ENCODE assay signal across 29 cellular contexts in the genomic region with DNA sequence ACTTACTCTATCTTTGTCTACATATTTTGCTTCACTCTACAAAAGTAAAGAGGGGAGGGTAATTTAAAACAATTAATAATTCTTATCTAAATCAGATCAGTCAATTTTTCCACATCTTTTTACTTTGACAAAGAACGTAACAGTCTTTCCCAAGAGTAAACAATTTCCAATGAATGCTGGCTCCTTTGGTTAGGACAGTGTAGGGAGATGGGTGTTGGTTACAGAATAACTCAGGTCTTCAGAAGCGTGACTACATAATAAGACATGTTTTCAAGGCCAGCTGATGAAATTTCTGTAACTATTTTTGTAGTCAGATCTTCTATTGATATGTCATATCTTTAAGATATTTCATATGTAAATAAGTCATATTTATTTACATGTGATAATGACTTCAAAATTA.
"Had no signal": no experiment of that assay in that cellular context is flagged by ENCODE, and none has a peak within 500 bp of the region (broad histone marks: within the 10 kb centered on the region; RNA-seq: fewer than 3 reads in every experiment).

No MANE protein-coding gene starts in this region.

- ATAC-seq: activated CD4-positive, alpha-beta T cell treated with anti-CD3 and anti-CD28 coated beads for 36 hours; activated CD8-positive, alpha-beta memory T cell treated with anti-CD3 and anti-CD28 coated beads, Interleukin-2, amount 10 ng/mL, durations not matched to agents 7 days and 5 days; activated CD8-positive, alpha-beta T cell treated with anti-CD3 and anti-CD28 coated beads, Interleukin-2, amount 10 ng/mL, durations not matched to agents 7 days and 5 days; activated naive CD4-positive, alpha-beta T cell treated with anti-CD3 and anti-CD28 coated beads, Interleukin-2, amount 50 U/mL, for 72 hours; activated T-cell treated with anti-CD3 and anti-CD28 coated beads, Interleukin-2, amount 50 U/mL, for 72 hours; esophagus mucosa; T-helper 17 cell had no signal

- H3K27ac ChIP-seq: ascending aorta, breast epithelium, cardiac muscle cell, colonic mucosa, epithelial cell of prostate had no signal

- DNase-seq: activated CD4-positive, alpha-beta memory T cell treated with anti-CD3 and anti-CD28 coated beads for 36 hours; activated CD4-positive, alpha-beta T cell treated with anti-CD3 and anti-CD28 coated beads for 36 hours; activated CD4-positive, alpha-beta T cell treated with anti-CD3 and anti-CD28 coated beads, Interleukin-2, amount 10 ng/mL, durations not matched to agents 24 days and 14 days; activated CD4-positive, CD25-positive, alpha-beta regulatory T cell; activated CD4-positive, CD25-positive, alpha-beta regulatory T cell treated with anti-CD3 and anti-CD28 coated beads, Interleukin-2, amount 50 U/mL, for 72 hours; activated CD8-positive, alpha-beta memory T cell treated with anti-CD3 and anti-CD28 coated beads, Interleukin-2, amount 10 ng/mL, durations not matched to agents 7 days and 5 days; activated CD8-positive, alpha-beta memory T cell treated with anti-CD3 and anti-CD28 coated beads, Interleukin-2, amount 50 U/mL, for 48 hours; activated CD8-positive, alpha-beta T cell treated with anti-CD3 and anti-CD28 coated beads, Interleukin-2, amount 10 ng/mL, durations not matched to agents 7 days and 5 days; activated gamma-delta T cell; activated naive CD4-positive, alpha-beta T cell; activated naive CD4-positive, alpha-beta T cell treated with anti-CD3 and anti-CD28 coated beads, Interleukin-2, amount 10 ng/mL, durations not matched to agents 7 days and 5 days; activated naive CD8-positive, alpha-beta T cell treated with anti-CD3 and anti-CD28 coated beads, Interleukin-2, amount 10 ng/mL, durations not matched to agents 7 days and 5 days; activated T-cell treated with anti-CD3 and anti-CD28 coated beads for 4 hours; activated T-cell treated with anti-CD3 and anti-CD28 coated beads, Interleukin-2, amount 50 U/mL, for 24 hours; activated T-cell treated with anti-CD3 and anti-CD28 coated beads, Interleukin-2, amount 50 U/mL, for 72 hours; central memory CD4-positive, alpha-beta T cell; cerebellar nuclear complex; colonic mucosa; effector CD8-positive, alpha-beta T cell; foreskin fibroblast; head of caudate nucleus; T-helper 17 cell; T1000 had no signal
